17 cellular contexts compared by ENCODE assay signal in genomic region chr1:207397525-207397926, GRCh38. TPM values are rescaled to one million over a fixed set of nuclear protein-coding genes. Genes with fewer than 3 reads are reported as not detected.
DNase-seq lines count a peak whose midpoint lies in the region; ATAC-seq and TF ChIP-seq lines count a peak whose summit lies in the region.
"Had no signal": no experiment of that assay in that cellular context is flagged by ENCODE, and none has a peak within 500 bp of the region (broad histone marks: within the 10 kb centered on the region; RNA-seq: fewer than 3 reads in every experiment).

No MANE protein-coding gene starts in this region.

- H3K4me1 Mint-ChIP-seq in activated T-cell treated with anti-CD3 and anti-CD28 coated beads, Interleukin-2, amount 50 U/mL, for 4 hours (ENCODE audit: low read depth), result peaks cover 1% of the 10 kb centered on the region
- H3K4me1 Mint-ChIP-seq in type B pancreatic cell (ENCODE audit: unreplicated experiment) (peaks cover 4% of the 10 kb centered on the region), chondrocyte (ENCODE audit: low read depth) (peaks cover 8% of the 10 kb centered on the region)
- H3K4me1 Mint-ChIP-seq: activated CD4-positive, alpha-beta T cell treated with anti-CD3 and anti-CD28 coated beads, Interleukin-2, amount 10 ng/mL, durations not matched to agents 7 days and 5 days; central memory CD8-positive, alpha-beta T cell; nephron had no signal

- no peaks in the 10 kb centered on the region for H3K9me3 Mint-ChIP-seq in activated T-cell treated with anti-CD3 and anti-CD28 coated beads, Interleukin-2, amount 50 U/mL, for 4 hours
- H3K9me3 Mint-ChIP-seq in type B pancreatic cell (no peaks in the 10 kb centered on the region), chondrocyte (ENCODE audit: low read depth) (no peaks in the 10 kb centered on the region)
- H3K9me3 Mint-ChIP-seq: central memory CD8-positive, alpha-beta T cell; nephron had no signal

- ATAC-seq in activated T-cell treated with anti-CD3 and anti-CD28 coated beads, Interleukin-2, amount 50 U/mL, for 4 hours, result peak; percentile 62 to 66
- ATAC-seq: left cardiac atrium had no signal

- H3K4me3 Mint-ChIP-seq in activated T-cell treated with anti-CD3 and anti-CD28 coated beads, Interleukin-2, amount 50 U/mL, for 4 hours, result no peak overlapping the region
- no peak overlapping the region for H3K4me3 Mint-ChIP-seq in type B pancreatic cell
- no peak overlapping the region for H3K4me3 Mint-ChIP-seq in chondrocyte (ENCODE audit: unreplicated experiment)
- H3K4me3 Mint-ChIP-seq: activated CD4-positive, alpha-beta T cell treated with anti-CD3 and anti-CD28 coated beads, Interleukin-2, amount 10 ng/mL, durations not matched to agents 7 days and 5 days; central memory CD8-positive, alpha-beta T cell; nephron had no signal

- no peaks in the 10 kb centered on the region for H3K27me3 Mint-ChIP-seq in activated T-cell treated with anti-CD3 and anti-CD28 coated beads, Interleukin-2, amount 50 U/mL, for 4 hours (ENCODE audit: low read depth)
- peaks cover 6% of the 10 kb centered on the region for H3K27me3 Mint-ChIP-seq in type B pancreatic cell
- peaks cover 14% of the 10 kb centered on the region for H3K27me3 Mint-ChIP-seq in chondrocyte (ENCODE audit: low read depth)
- H3K27me3 Mint-ChIP-seq: activated CD4-positive, alpha-beta T cell treated with anti-CD3 and anti-CD28 coated beads, Interleukin-2, amount 10 ng/mL, durations not matched to agents 7 days and 5 days; central memory CD8-positive, alpha-beta T cell had no signal

- no peak for DNase-seq in activated T-cell treated with anti-CD3 and anti-CD28 coated beads, Interleukin-2, amount 50 U/mL, for 4 hours
- no peak for DNase-seq in activated T-cell treated with anti-CD3 and anti-CD28 coated beads, Interleukin-2, amount 50 U/mL, for 1 hour
- DNase-seq in SK-MEL-5 (ENCODE audit: low read depth, low spot score), result peak; percentile 41
- DNase-seq in glomerular visceral epithelial cell (ENCODE audit: extremely low spot score), result peak; percentile 12
- DNase-seq in type B pancreatic cell (ENCODE audit: extremely low spot score, unreplicated experiment), result no peak
- DNase-seq in activated CD8-positive, alpha-beta memory T cell treated with anti-CD3 and anti-CD28 coated beads, Interleukin-2, amount 50 U/mL, for 4 hours, result no peak
- no peak for DNase-seq in chondrocyte (ENCODE audit: low spot score)
- DNase-seq in activated CD4-positive, alpha-beta T cell treated with anti-CD3 and anti-CD28 coated beads for 4 hours, result no peak
- DNase-seq: activated CD4-positive, alpha-beta T cell treated with anti-CD3 and anti-CD28 coated beads, Interleukin-2, amount 10 ng/mL, durations not matched to agents 7 days and 5 days; activated gamma-delta T cell treated with Interleukin-2 at 50 U/mL for 16 hours; DMS79; left cardiac atrium; NCI-H526; small intestine; transverse colon had no signal

- no peak for TF ChIP-seq CTCF in type B pancreatic cell (conservative IDR thresholded peaks at IDR 0.05)
- no peak for TF ChIP-seq CTCF in chondrocyte (IDR thresholded peaks at IDR 0.05)

- no peaks in the 10 kb centered on the region for H3K36me3 Mint-ChIP-seq in activated T-cell treated with anti-CD3 and anti-CD28 coated beads, Interleukin-2, amount 50 U/mL, for 4 hours (ENCODE audit: insufficient read depth)
- no peaks in the 10 kb centered on the region for H3K36me3 Mint-ChIP-seq in type B pancreatic cell
- H3K36me3 Mint-ChIP-seq in chondrocyte (ENCODE audit: low read depth), result no peaks in the 10 kb centered on the region

- in situ Hi-C loops in SK-MEL-5 (cut with HindIII; ENCODE audit: low pct_unique_long_range_greater_than_20kb, low sequenced_read_pairs), result no loop called here

- H3K27ac Mint-ChIP-seq in type B pancreatic cell (peak overlapping the region; percentile 87), chondrocyte (ENCODE audit: unreplicated experiment) (no peak overlapping the region)
- H3K27ac Mint-ChIP-seq: activated CD4-positive, alpha-beta T cell treated with anti-CD3 and anti-CD28 coated beads, Interleukin-2, amount 10 ng/mL, durations not matched to agents 7 days and 5 days; nephron had no signal

RNA-seq across cellular contexts. Expression of gene CR2, which starts 56.6 kb away (rescaled TPM):
- 1 to 10 TPM in 2 of 3 donors, under 1 TPM in 1; 0.43 to 1.1 (median 1.1) TPM for total RNA-seq in activated T-cell treated with anti-CD3 and anti-CD28 coated beads, Interleukin-2, amount 50 U/mL, for 4 hours
- not detected in 2 replicates for total RNA-seq in SK-MEL-5 (2014; rRNA removed; shearing (Covaris generic))
- not detected in 2 replicates for polyA plus RNA-seq in SK-MEL-5 (2015; cell fraction: cytosol; rRNA removed)
- polyA plus RNA-seq in SK-MEL-5 (2015; cell fraction: nucleus; rRNA removed), result not detected in 2 replicates
- total RNA-seq in type B pancreatic cell (ENCODE audit: low replicate concordance) (0.21 TPM in 1 of 2 replicates, not detected in the other), chondrocyte (not detected in 3 replicates)
- total RNA-seq: activated CD4-positive, alpha-beta T cell treated with anti-CD3 and anti-CD28 coated beads, Interleukin-2, amount 10 ng/mL, durations not matched to agents 7 days and 5 days; left cardiac atrium had no signal

Comparison
In these comparisons a context has a peak if more than half of its experiments do, and no peak if none do; other contexts are left out.
1. DNase-seq: peak in SK-MEL-5 (single experiment) and glomerular visceral epithelial cell (single experiment); none in activated T-cell treated with anti-CD3 and anti-CD28 coated beads, Interleukin-2, amount 50 U/mL, for 4 hours (single experiment), activated T-cell treated with anti-CD3 and anti-CD28 coated beads, Interleukin-2, amount 50 U/mL, for 1 hour (single experiment), type B pancreatic cell (single experiment), activated CD8-positive, alpha-beta memory T cell treated with anti-CD3 and anti-CD28 coated beads, Interleukin-2, amount 50 U/mL, for 4 hours (single experiment), chondrocyte (single experiment) and activated CD4-positive, alpha-beta T cell treated with anti-CD3 and anti-CD28 coated beads for 4 hours (0 of 2).